ENCODE assay signal across 8 cellular contexts in the genomic region with DNA sequence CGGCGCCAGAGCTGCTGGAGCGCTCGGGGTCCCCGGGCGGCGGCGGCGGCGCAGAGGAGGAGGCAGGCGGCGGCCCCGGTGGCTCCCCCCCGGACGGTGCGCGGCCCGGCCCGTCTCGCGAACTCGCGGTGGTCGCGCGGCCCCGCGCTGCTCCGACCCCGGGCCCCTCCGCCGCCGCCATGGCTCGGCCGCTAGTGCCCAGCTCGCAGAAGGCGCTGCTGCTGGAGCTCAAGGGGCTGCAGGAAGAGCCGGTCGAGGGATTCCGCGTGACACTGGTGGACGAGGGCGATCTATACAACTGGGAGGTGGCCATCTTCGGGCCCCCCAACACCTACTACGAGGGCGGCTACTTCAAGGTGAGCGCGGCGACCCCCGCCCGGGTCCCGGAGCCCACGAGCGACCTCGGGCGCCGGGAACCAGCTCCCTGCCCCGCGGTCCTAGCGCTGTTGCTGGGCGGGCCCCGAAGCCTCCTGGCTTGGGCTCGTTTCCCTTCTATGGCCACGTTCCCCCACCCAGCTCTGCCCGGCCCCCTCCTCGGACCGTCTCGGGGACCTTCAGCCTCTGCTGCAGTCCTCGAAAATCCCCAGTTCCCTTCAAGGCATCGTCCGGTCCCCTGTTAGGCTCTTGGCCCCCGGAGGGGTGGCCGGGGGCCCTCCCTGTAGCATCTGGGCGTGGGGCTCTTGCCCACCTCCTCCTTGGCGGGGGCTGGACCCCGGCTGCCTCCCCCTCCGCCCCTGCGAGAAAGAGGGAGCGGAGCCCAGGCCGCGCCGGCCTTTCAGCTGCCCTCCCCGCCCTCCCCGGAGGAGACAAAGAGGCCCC. TPM values are rescaled to one million over a fixed set of nuclear protein-coding genes. Genes with fewer than 3 reads are reported as not detected.
A peak's percentile ranks its signal among the peaks of the same experiment; 100 is the strongest.
DNase-seq lines count a peak whose midpoint lies in the region; TF ChIP-seq lines count a peak whose summit lies in the region.

A gene with protein sequence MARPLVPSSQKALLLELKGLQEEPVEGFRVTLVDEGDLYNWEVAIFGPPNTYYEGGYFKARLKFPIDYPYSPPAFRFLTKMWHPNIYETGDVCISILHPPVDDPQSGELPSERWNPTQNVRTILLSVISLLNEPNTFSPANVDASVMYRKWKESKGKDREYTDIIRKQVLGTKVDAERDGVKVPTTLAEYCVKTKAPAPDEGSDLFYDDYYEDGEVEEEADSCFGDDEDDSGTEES (plus strand): TSS at position 8 of the 819 bp plus-strand sequence. CDS start 172 bp downstream, at position 180.

- peak; percentile 68 for TF ChIP-seq POLR2A in GM19193 (IDR thresholded peaks at IDR 0.05; ENCODE audit: extremely low read depth, insufficient read depth, insufficient read length)

- H3K4me3 ChIP-seq in iPS DF 6.9 (ENCODE audit: low read length), result peak within 1 kb of the TSS; percentile 65
- H3K4me3 ChIP-seq in skeletal muscle tissue (ENCODE audit: low read length in 3 of 3), result peak within 1 kb of the TSS; percentile 59 to 94 (median 88)

- peaks cover 5% of the 10 kb centered on the region; the same call in 1 of the 2 replicates for H3K4me1 ChIP-seq in iPS DF 6.9 (ENCODE audit: control insufficient read depth, insufficient read depth, low read length)
- H3K4me1 ChIP-seq in skeletal muscle tissue (ENCODE audit: control insufficient read depth in 3 of 3, insufficient read depth in 3 of 3, low read length in 3 of 3), result peaks cover 30 to 37% (median 37%) of the 10 kb centered on the region in 3 donors

- no CpG with 5 or more reads among the region's 84 CpGs for WGBS in iPS DF 6.9 (ENCODE audit: insufficient coverage, insufficient read length)

- no peaks in the 10 kb centered on the region for H3K27me3 ChIP-seq in iPS DF 6.9 (ENCODE audit: control insufficient read depth, insufficient read depth, low read length)
- peaks cover 0 to 6% (median 6%) of the 10 kb centered on the region in 3 donors for H3K27me3 ChIP-seq in skeletal muscle tissue (ENCODE audit: control insufficient read depth in 3 of 3, insufficient read depth in 3 of 3, low read length in 3 of 3)

- no peak for TF ChIP-seq CTCF in C4-2B (conservative IDR thresholded peaks at IDR 0.05)

- DNase-seq in HT-29 (ENCODE audit: low spot score) (no peak), iPS DF 6.9 (ENCODE audit: low read depth, low spot score) (no peak), foreskin melanocyte (no peak), HCEC 1CT (no peak)

- peak within 1 kb of the TSS; percentile 89 to 96 (median 94) for H3K9ac ChIP-seq in skeletal muscle tissue (ENCODE audit: low read depth in 1 of 3, low read length in 3 of 3)

- H3K9me3 ChIP-seq in iPS DF 6.9 (ENCODE audit: control insufficient read depth, insufficient read depth, low read length) (no peaks in the 10 kb centered on the region), skeletal muscle tissue (ENCODE audit: control insufficient read depth in 3 of 3, low read length in 3 of 3) (no peaks in the 10 kb centered on the region)

- H3K36me3 ChIP-seq in iPS DF 6.9 (ENCODE audit: control insufficient read depth, insufficient read depth, low read length), result peaks cover 14% of the 10 kb centered on the region
- peaks cover 11 to 16% (median 13%) of the 10 kb centered on the region in 3 donors for H3K36me3 ChIP-seq in skeletal muscle tissue (ENCODE audit: control insufficient read depth in 3 of 3, insufficient read depth in 3 of 3, low read length in 3 of 3)

- H3K27ac ChIP-seq in C4-2B (peak within 1 kb of the TSS; percentile 84), angular gyrus (ENCODE audit: low read depth, low read length) (peak within 1 kb of the TSS; percentile 96), iPS DF 6.9 (ENCODE audit: low read length) (no peak within 1 kb of the TSS), skeletal muscle tissue (ENCODE audit: low read depth, low read length) (peak within 1 kb of the TSS; percentile 90)

RNA-seq across cellular contexts. Expression of the gene that starts here (rescaled TPM):
- total RNA-seq in HT-29 (2014; rRNA removed; shearing (Covaris generic)), result 151 and 167 TPM in 2 replicates
- total RNA-seq in skeletal muscle tissue, result 73.1 TPM
